20 cellular contexts compared by ENCODE assay signal in the genomic region with DNA sequence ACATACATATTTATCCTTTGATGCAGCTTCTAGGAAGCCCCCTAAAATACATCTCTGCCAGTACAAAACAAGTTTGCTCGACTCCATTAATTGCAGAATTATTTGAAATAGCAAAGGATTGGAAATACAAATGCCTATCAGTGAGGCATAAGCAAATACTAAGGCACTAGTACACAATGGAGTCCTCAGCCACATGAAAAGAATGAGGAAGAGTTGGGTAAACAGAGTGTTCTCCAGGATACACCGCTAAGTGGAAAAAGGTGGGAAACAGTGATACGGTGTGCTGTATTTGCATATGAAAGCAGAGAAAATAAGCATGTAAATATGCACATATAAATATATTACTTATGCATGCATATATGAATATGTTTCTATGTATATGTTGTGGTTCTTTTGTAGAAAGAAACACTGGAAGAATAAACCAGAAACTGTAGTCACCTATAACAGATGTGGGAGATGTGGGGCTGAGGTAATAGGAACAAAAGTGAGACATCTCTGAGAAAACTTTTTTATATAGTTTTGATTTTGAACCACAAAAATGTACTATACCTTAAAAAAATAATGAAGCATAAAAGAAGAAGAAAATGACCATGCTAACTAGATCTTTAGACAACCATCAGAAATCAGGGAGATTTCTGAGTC.
"Had no signal": no experiment of that assay in that cellular context is flagged by ENCODE, and none has a peak within 500 bp of the region (broad histone marks: within the 10 kb centered on the region; RNA-seq: fewer than 3 reads in every experiment).

No MANE protein-coding gene starts in this region.

- FAIRE-seq: keratinocyte had no signal

- H3K27ac ChIP-seq: cardiac muscle cell, epithelial cell of prostate, ovary, psoas muscle, tibial nerve, uterus had no signal

- H3K36me3 ChIP-seq: cardiac muscle cell, ovary, tibial nerve, uterus had no signal

- H3K9me3 ChIP-seq: ovary, psoas muscle, tibial nerve, uterus had no signal

- H3K27me3 ChIP-seq: cardiac muscle cell, ovary, tibial nerve, uterus had no signal

- DNase-seq: activated CD4-positive, alpha-beta T cell treated with anti-CD3 and anti-CD28 coated beads, Interleukin-2, amount 10 ng/mL, durations not matched to agents 24 days and 14 days; activated CD8-positive, alpha-beta memory T cell treated with anti-CD3 and anti-CD28 coated beads, Interleukin-2, amount 50 U/mL, for 4 hours; activated gamma-delta T cell; activated T-cell treated with anti-CD3 and anti-CD28 coated beads, Interleukin-2, amount 50 U/mL, for 4 hours; foreskin melanocyte; hypothalamus; natural killer cell; ovary; psoas muscle; right cardiac atrium; stimulated activated CD4-positive, alpha-beta T cell treated with anti-CD3 and anti-CD28 coated beads, Interleukin-2, amount 100 ng/mL, for 24 hours; stimulated activated naive CD8-positive, alpha-beta T cell treated with anti-CD3 and anti-CD28 coated beads, Interleukin-15, Interleukin-2, amounts not matched to agents 100 U/mL and 50 U/mL, for 24 hours; T-helper 9 cell; uterus had no signal

- H3K4me3 ChIP-seq: cardiac muscle cell, lung, ovary, psoas muscle, tibial nerve, uterus had no signal

- H3K9me3 Mint-ChIP-seq: activated T-cell treated with anti-CD3 and anti-CD28 coated beads, Interleukin-2, amount 50 U/mL, for 4 hours had no signal

- H3K27ac Mint-ChIP-seq: activated CD4-positive, alpha-beta T cell treated with anti-CD3 and anti-CD28 coated beads, Interleukin-2, amount 10 ng/mL, durations not matched to agents 24 days and 14 days; activated naive CD8-positive, alpha-beta T cell; natural killer cell had no signal

- H3K4me3 Mint-ChIP-seq: activated CD4-positive, alpha-beta T cell treated with anti-CD3 and anti-CD28 coated beads, Interleukin-2, amount 10 ng/mL, durations not matched to agents 24 days and 14 days; activated naive CD8-positive, alpha-beta T cell; activated T-cell treated with anti-CD3 and anti-CD28 coated beads, Interleukin-2, amount 50 U/mL, for 4 hours; natural killer cell had no signal

- ATAC-seq: activated T-cell treated with anti-CD3 and anti-CD28 coated beads, Interleukin-2, amount 50 U/mL, for 4 hours; natural killer cell; psoas muscle; right cardiac atrium; stimulated activated naive CD8-positive, alpha-beta T cell treated with anti-CD3 and anti-CD28 coated beads, Interleukin-15, Interleukin-2, amounts not matched to agents 100 U/mL and 50 U/mL, for 24 hours had no signal

- H3K4me1 ChIP-seq: tibial nerve, uterus had no signal

- H3K27me3 Mint-ChIP-seq: activated CD4-positive, alpha-beta T cell treated with anti-CD3 and anti-CD28 coated beads, Interleukin-2, amount 10 ng/mL, durations not matched to agents 24 days and 14 days; activated naive CD8-positive, alpha-beta T cell had no signal

- H3K36me3 Mint-ChIP-seq: activated naive CD8-positive, alpha-beta T cell; natural killer cell had no signal

- H3K4me1 Mint-ChIP-seq: natural killer cell had no signal
